In genomic region chr1:155124503-155125463, GRCh38 we compare ENCODE assay signal across 10 cellular contexts. TPM values are rescaled to one million over a fixed set of nuclear protein-coding genes. Genes with fewer than 3 reads are reported as not detected.
DNase-seq lines count a peak whose midpoint lies in the region; ATAC-seq and TF ChIP-seq lines count a peak whose summit lies in the region.
"Had no signal": no experiment of that assay in that cellular context is flagged by ENCODE, and none has a peak within 500 bp of the region (broad histone marks: within the 10 kb centered on the region; RNA-seq: fewer than 3 reads in every experiment).

No MANE protein-coding gene starts in this region.

- no peak overlapping the region for H2AFZ ChIP-seq in SK-N-SH (ENCODE audit: low read depth)

- H3K79me2 ChIP-seq in SK-N-SH (ENCODE audit: insufficient read depth) = no peaks in the 10 kb centered on the region

- H3K9me3 ChIP-seq in SK-N-SH (no peaks in the 10 kb centered on the region), left lung (no peaks in the 10 kb centered on the region), upper lobe of left lung (no peaks in the 10 kb centered on the region), sigmoid colon (no peaks in the 10 kb centered on the region)

- H3K36me3 Mint-ChIP-seq in chondrocyte (ENCODE audit: low read depth) = no peaks in the 10 kb centered on the region
- H3K36me3 Mint-ChIP-seq: memory B cell had no signal

- TF ChIP-seq EP300 in SK-N-SH (IDR thresholded peaks at IDR 0.05; ENCODE audit: borderline replicate concordance in 1 of 2, low read depth in 1 of 2, low read length in 1 of 2) (no peak), upper lobe of left lung (IDR thresholded peaks at IDR 0.05) (peak in 1 of 4 donors; percentile 56), sigmoid colon (IDR thresholded peaks at IDR 0.05) (no peak)

- TF ChIP-seq CTCF in SK-N-SH (IDR thresholded peaks at IDR 0.05) (no peak), chondrocyte (IDR thresholded peaks at IDR 0.05) (no peak), left lung (IDR thresholded peaks at IDR 0.05) (no peak), upper lobe of left lung (IDR thresholded peaks at IDR 0.05) (no peak), sigmoid colon (IDR thresholded peaks at IDR 0.05) (no peak)

- H3F3A ChIP-seq in SK-N-SH (replicated peaks; ENCODE audit: insufficient read depth) = no peaks in the 10 kb centered on the region

- H3K9me2 ChIP-seq in SK-N-SH = no peaks in the 10 kb centered on the region

- no peak overlapping the region for H3K4me3 Mint-ChIP-seq in chondrocyte (ENCODE audit: unreplicated experiment)
- H3K4me3 Mint-ChIP-seq: memory B cell had no signal

- whole genome bisulfite sequencing in SK-N-SH (ENCODE audit: low lambda C conversion rate) = 64% methylated on average over 15 of the region's 16 CpGs
- WGBS in upper lobe of left lung, 2 donors = 55 to 78% methylated on average over 13 to 15 of the region's 16 CpGs
- 57 to 78% methylated on average over 16 of the region's 16 CpGs for WGBS in sigmoid colon, 2 donors

- H3K27ac Mint-ChIP-seq in chondrocyte (ENCODE audit: unreplicated experiment) = peak overlapping the region; percentile 52
- H3K27ac Mint-ChIP-seq: memory B cell had no signal

- TF ChIP-seq POLR2A in upper lobe of left lung (IDR thresholded peaks at IDR 0.05) = peak in 2 of 4 donors; percentile 18
- no peak for TF ChIP-seq POLR2A in sigmoid colon (IDR thresholded peaks at IDR 0.05)

- POLR2A ChIA-PET in SK-N-SH (lab: Yijun Ruan, JAX) = no interaction called here

- CTCF ChIA-PET in SK-N-SH (lab: Yijun Ruan, JAX) = interaction anchor here (1.1 to 9.7 kb wide), 8 partner anchors 10 to 82 kb away, joined by 3 to 67 read pairs (median 6); partner anchors contain the start of gene KRTCAP2

- DNase-seq in SK-N-SH (no peak), chondrocyte (ENCODE audit: low spot score) (no peak), left lung (no peak), upper lobe of left lung (peak in 1 of 2 donors; percentile 69), sigmoid colon (no peak), DMS53 (lab: John Stamatoyannopoulos, UW) (no peak)

- ATAC-seq in SK-N-SH treated with all-trans-retinoic acid at 6 μM for 48 hours (no peak), left lung (no peak), upper lobe of left lung (ENCODE audit: low FRiP score in 2 of 2) (no peak), GM19351 (IDR thresholded peaks at IDR 0.05; ENCODE audit: unreplicated experiment) (no peak)
- ATAC-seq: activated CD4-positive, CD25-positive, alpha-beta regulatory T cell treated with anti-CD3 and anti-CD28 coated beads, Interleukin-2, amount 50 U/mL, for 24 hours had no signal

- no peak overlapping the region for H3K9ac ChIP-seq in SK-N-SH

- H3K4me1 ChIP-seq in SK-N-SH (ENCODE audit: control insufficient read depth in 1 of 2, insufficient read depth in 2 of 2, low read depth in 1 of 2, low read length in 1 of 2) = peaks cover 14 to 36% of the 10 kb centered on the region in 2 experiments
- H3K4me1 ChIP-seq in left lung = peaks cover 33 to 60% of the 10 kb centered on the region in 2 donors
- peaks cover 35 to 70% (median 58%) of the 10 kb centered on the region in 4 donors for H3K4me1 ChIP-seq in upper lobe of left lung
- peaks cover 0 to 42% (median 36%) of the 10 kb centered on the region in 4 donors for H3K4me1 ChIP-seq in sigmoid colon

- H3K4me3 ChIP-seq in SK-N-SH (ENCODE audit: low read depth in 2 of 2, low read length in 1 of 2) = no peak overlapping the region
- no peak overlapping the region for H3K4me3 ChIP-seq in left lung
- no peak overlapping the region for H3K4me3 ChIP-seq in upper lobe of left lung
- H3K4me3 ChIP-seq in sigmoid colon = no peak overlapping the region

- H3K27ac ChIP-seq in SK-N-SH (ENCODE audit: low read depth in 2 of 2, low read length in 1 of 2) (no peak overlapping the region), left lung (peak overlapping the region; percentile 84 to 86), upper lobe of left lung (peak overlapping the region; percentile 83 to 98 (median 98)), sigmoid colon (peak overlapping the region in 2 of 4 donors; percentile 87 to 99)

- H3K27me3 ChIP-seq in SK-N-SH (ENCODE audit: insufficient read depth) = no peaks in the 10 kb centered on the region; the same call in 1 of the 2 replicates
- peaks cover 0 to 53% of the 10 kb centered on the region in 2 donors for H3K27me3 ChIP-seq in left lung
- H3K27me3 ChIP-seq in upper lobe of left lung = peaks cover 0 to 5% (median 3%) of the 10 kb centered on the region in 4 donors
- H3K27me3 ChIP-seq in sigmoid colon = no peaks in the 10 kb centered on the region

- H3K36me3 ChIP-seq in SK-N-SH (replicated peaks in 1 of 2; ENCODE audit: control insufficient read depth in 1 of 2, insufficient read depth in 2 of 2, low read length in 1 of 2) (no peaks in the 10 kb centered on the region), left lung (no peaks in the 10 kb centered on the region), upper lobe of left lung (no peaks in the 10 kb centered on the region), sigmoid colon (no peaks in the 10 kb centered on the region)

- no peaks in the 10 kb centered on the region for H4K20me1 ChIP-seq in SK-N-SH (ENCODE audit: insufficient read depth)

- no peak for TF ChIP-seq RAD21 in SK-N-SH (IDR thresholded peaks at IDR 0.05; ENCODE audit: low read length)

- peaks cover 7% of the 10 kb centered on the region for H3K27me3 Mint-ChIP-seq in chondrocyte (ENCODE audit: low read depth)

- intact Hi-C loops in left lung (cut with DNase I) = no loop called here
- intact Hi-C loops in sigmoid colon (cut with DNase I) = loop anchor here (5.0 kb wide), 1 partner anchor 43 kb away; no protein-coding TSS in a partner anchor

- no peaks in the 10 kb centered on the region for H3K9me3 Mint-ChIP-seq in chondrocyte (ENCODE audit: low read depth)
- H3K9me3 Mint-ChIP-seq: memory B cell had no signal

- H3K4me2 ChIP-seq in SK-N-SH = no peak overlapping the region

- H3K4me1 Mint-ChIP-seq in chondrocyte (ENCODE audit: low read depth) = peaks cover 56% of the 10 kb centered on the region

TF ChIP-seq in SK-N-SH, 30 proteins besides CTCF, POLR2A, EP300 and RAD21:
- TF ChIP-seq TEAD4 (IDR thresholded peaks at IDR 0.05; ENCODE audit: borderline replicate concordance, insufficient read depth) = 0 out of 2 replicates have a peak, but pooled peaks have one; percentile 24
- no peak for TF ChIP-seq GABPA (IDR thresholded peaks at IDR 0.05; ENCODE audit: low read depth)

TF ChIP-seq in SK-N-SH treated with all-trans-retinoic acid at 6 μM for 48 hours, 23 proteins besides CTCF, POLR2A, EP300 and RAD21 (continues in another document):
- TF ChIP-seq POU6F1 (CRISPR knock-in tag; IDR thresholded peaks at IDR 0.05; ENCODE audit: borderline replicate concordance, low read depth) = no peak

RNA-seq across cellular contexts. Expression of gene EFNA1, which starts 2.9 kb away (rescaled TPM):
- polyA plus RNA-seq in SK-N-SH (2012; rRNA removed) (14.4 and 15.3 TPM in 2 replicates), sigmoid colon (100 to 1,000 TPM in 1 of 3 donors, 10 to 100 TPM in 2; 34.7 to 112 (median 48.1) TPM)
- polyA plus RNA-seq in SK-N-SH (2012; cell fraction: cytosol; rRNA removed) = 7.5 and 12.3 TPM in 2 replicates
- 11.2 and 13.0 TPM in 2 replicates for polyA plus RNA-seq in SK-N-SH (2012; cell fraction: nucleus; rRNA removed)
- total RNA-seq in chondrocyte (10.9 to 27.6 TPM (median 12.6 TPM) in 3 replicates), left lung (100 to 1,000 TPM in 1 of 2 donors, 10 to 100 TPM in 1; 63.7 to 148 TPM), upper lobe of left lung (100 to 1,000 TPM; 131 to 226 (median 164) TPM), sigmoid colon (10 to 100 TPM; 15.5 to 22.5 (median 16.4) TPM)

RNA-seq across cellular contexts. Expression of gene SLC50A1, which starts 10.9 kb away (rescaled TPM):
- 58.4 and 71.1 TPM in 2 replicates for polyA plus RNA-seq in SK-N-SH (2012; rRNA removed)
- 55.0 and 58.7 TPM in 2 replicates for polyA plus RNA-seq in SK-N-SH (2012; cell fraction: cytosol; rRNA removed)
- 31.4 and 40.2 TPM in 2 replicates for polyA plus RNA-seq in SK-N-SH (2012; cell fraction: nucleus; rRNA removed)
- total RNA-seq in chondrocyte = 34.0 to 40.3 TPM (median 37.9 TPM) in 3 replicates
- 10 to 100 TPM; 46.6 to 64.6 TPM for total RNA-seq in left lung
- total RNA-seq in upper lobe of left lung = 10 to 100 TPM; 19.9 to 49.9 (median 42.7) TPM
- total RNA-seq in sigmoid colon = 10 to 100 TPM in 3 of 4 donors, 1 to 10 TPM in 1; 8.0 to 21.4 (median 14.0) TPM
- polyA plus RNA-seq in sigmoid colon = 100 to 1,000 TPM in 1 of 3 donors, 10 to 100 TPM in 2; 46.8 to 151 (median 77.4) TPM

RNA-seq across cellular contexts. Expression of gene DPM3, which starts 15.5 kb away (rescaled TPM):
- 307 and 317 TPM in 2 replicates for polyA plus RNA-seq in SK-N-SH (2012; rRNA removed)
- polyA plus RNA-seq in SK-N-SH (2012; cell fraction: cytosol; rRNA removed) = 125 and 194 TPM in 2 replicates
- polyA plus RNA-seq in SK-N-SH (2012; cell fraction: nucleus; rRNA removed) = 90.2 and 194 TPM in 2 replicates
- 41.3 to 73.3 TPM (median 48.9 TPM) in 3 replicates for total RNA-seq in chondrocyte
- total RNA-seq in left lung = 10 to 100 TPM; 63.1 to 91.0 TPM
- 100 to 1,000 TPM in 2 of 6 donors, 10 to 100 TPM in 3, not detected in 1; 25.1 to 112 (median 67.5) TPM for total RNA-seq in upper lobe of left lung
- 100 to 1,000 TPM in 3 of 4 donors, 10 to 100 TPM in 1; 29.2 to 144 (median 127) TPM for total RNA-seq in sigmoid colon
- 100 to 1,000 TPM; 143 to 220 (median 196) TPM for polyA plus RNA-seq in sigmoid colon

RNA-seq across cellular contexts. Expression of gene EFNA3, which starts 46.1 kb away (rescaled TPM):
- polyA plus RNA-seq in SK-N-SH (2012; rRNA removed) (5.5 and 6.0 TPM in 2 replicates), sigmoid colon (1 to 10 TPM; 8.4 to 9.0 (median 8.5) TPM)
- polyA plus RNA-seq in SK-N-SH (2012; cell fraction: cytosol; rRNA removed) = 3.2 and 4.5 TPM in 2 replicates
- polyA plus RNA-seq in SK-N-SH (2012; cell fraction: nucleus; rRNA removed) = 4.0 and 4.7 TPM in 2 replicates
- total RNA-seq in chondrocyte (4.3 to 5.5 TPM (median 4.5 TPM) in 3 replicates), left lung (1 to 10 TPM; 1.1 to 2.0 TPM), upper lobe of left lung (1 to 10 TPM in 4 of 6 donors, under 1 TPM in 2; 0.33 to 2.1 (median 1.4) TPM), sigmoid colon (1 to 10 TPM in 3 of 4 donors, under 1 TPM in 1; 0.27 to 3.0 (median 1.9) TPM)

RNA-seq across cellular contexts. Expression of gene KRTCAP2, which starts 48.3 kb away (rescaled TPM):
- polyA plus RNA-seq in SK-N-SH (2012; rRNA removed) = 203 and 238 TPM in 2 replicates
- 133 and 181 TPM in 2 replicates for polyA plus RNA-seq in SK-N-SH (2012; cell fraction: cytosol; rRNA removed)
- 254 and 311 TPM in 2 replicates for polyA plus RNA-seq in SK-N-SH (2012; cell fraction: nucleus; rRNA removed)
- 159 to 202 TPM (median 174 TPM) in 3 replicates for total RNA-seq in chondrocyte
- 100 to 1,000 TPM; 176 to 184 TPM for total RNA-seq in left lung
- total RNA-seq in upper lobe of left lung = 100 to 1,000 TPM in 4 of 6 donors, 10 to 100 TPM in 2; 47.1 to 166 (median 131) TPM
- total RNA-seq in sigmoid colon = 100 to 1,000 TPM in 3 of 4 donors, 10 to 100 TPM in 1; 72.9 to 119 (median 110) TPM
- 100 to 1,000 TPM in 2 of 3 donors, 10 to 100 TPM in 1; 74.2 to 245 (median 114) TPM for polyA plus RNA-seq in sigmoid colon

Comparison
In these comparisons a context has a peak if more than half of its experiments do, and no peak if none do; other contexts are left out.
1. H3K27ac ChIP-seq: peak in left lung (2 of 2) and upper lobe of left lung (4 of 4); none in SK-N-SH (0 of 2).